In the genomic region with DNA sequence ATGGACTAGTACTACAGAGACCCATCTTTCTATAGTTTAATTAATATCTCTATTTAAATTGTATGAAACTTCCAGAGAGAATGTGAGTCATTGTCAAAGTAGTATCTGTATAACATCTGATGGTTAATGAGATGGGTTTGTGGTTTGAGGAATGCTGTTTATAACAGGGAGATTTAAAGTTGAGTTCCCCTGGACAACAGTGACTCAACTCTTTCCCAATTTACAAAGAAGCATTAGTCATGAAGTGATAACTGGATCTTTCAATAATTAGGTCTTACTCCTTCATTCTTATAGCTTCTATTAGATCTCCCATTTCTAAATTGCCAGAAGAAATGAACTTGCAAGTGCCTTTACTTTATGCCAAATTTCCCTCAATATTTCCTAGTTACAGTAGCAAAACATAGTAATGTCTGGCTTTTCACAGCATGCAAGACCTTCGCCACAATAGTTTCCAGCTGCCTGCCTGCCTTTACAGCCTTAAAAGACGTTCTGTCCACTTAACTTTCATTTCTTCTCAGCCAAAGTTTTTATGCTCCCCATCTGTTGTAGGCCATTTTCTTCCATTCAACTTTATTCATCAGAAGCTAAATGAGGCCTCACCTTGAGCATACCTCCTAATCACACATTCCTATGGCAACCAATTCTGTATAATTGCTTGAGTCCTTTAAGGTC, we compare ENCODE assay signal across 13 cellular contexts. TPM values are rescaled to one million over a fixed set of nuclear protein-coding genes. Genes with fewer than 3 reads are reported as not detected.
DNase-seq lines count a peak whose midpoint lies in the region; ATAC-seq, FAIRE-seq and TF ChIP-seq lines count a peak whose summit lies in the region.
"Had no signal": no experiment of that assay in that cellular context is flagged by ENCODE, and none has a peak within 500 bp of the region (broad histone marks: within the 10 kb centered on the region; RNA-seq: fewer than 3 reads in every experiment).

No MANE protein-coding gene starts in this region.

- no peaks in the 10 kb centered on the region for H3K9me3 Mint-ChIP-seq in HFFc6

- H3K27ac ChIP-seq in suprapubic skin (peak overlapping the region; percentile 23), coronary artery (peak overlapping the region in 1 of 2 donors; percentile 43)
- H3K27ac ChIP-seq: KMS-11 had no signal

- H3K36me3 Mint-ChIP-seq in HFFc6 (ENCODE audit: low read depth), result peaks cover 17% of the 10 kb centered on the region

- no peaks in the 10 kb centered on the region for H3K9me3 ChIP-seq in suprapubic skin

- 55% methylated on average over 2 of the region's 2 CpGs for WGBS in suprapubic skin

- peak; percentile 13 for FAIRE-seq in islet of Langerhans (lab: Jason Lieb, UNC)
- FAIRE-seq: GM12891, H1 had no signal

- H3K36me3 ChIP-seq in suprapubic skin, result no peaks in the 10 kb centered on the region

- peak overlapping the region; percentile 93 for H3K27ac Mint-ChIP-seq in HFFc6

- TF ChIP-seq CTCF in HFFc6 (IDR thresholded peaks at IDR 0.05), result no peak
- no peak for TF ChIP-seq CTCF in astrocyte of the cerebellum (IDR thresholded peaks at IDR 0.05; ENCODE audit: low read depth, low read length, missing control alignments)
- no peak for TF ChIP-seq CTCF in suprapubic skin (IDR thresholded peaks at IDR 0.05)
- no peak for TF ChIP-seq CTCF in coronary artery (IDR thresholded peaks at IDR 0.05)

- H3K27me3 Mint-ChIP-seq in HFFc6 (ENCODE audit: insufficient read depth), result no peaks in the 10 kb centered on the region

- TF ChIP-seq POLR2A in suprapubic skin (IDR thresholded peaks at IDR 0.05), result no peak

- TF ChIP-seq EP300 in suprapubic skin (IDR thresholded peaks at IDR 0.05), result no peak

- DNase-seq in HFFc6 (peak; percentile 96), astrocyte of the cerebellum (ENCODE audit: low read depth) (peak; percentile 92), suprapubic skin (ENCODE audit: low spot score in 2 of 2) (no peak), coronary artery (ENCODE audit: low spot score) (no peak), NCI-H1436 (lab: John Stamatoyannopoulos, UW) (no peak)
- DNase-seq: effector CD8-positive, alpha-beta T cell; OCI-M1 had no signal

- H3K4me1 Mint-ChIP-seq in HFFc6 (ENCODE audit: low read depth), result peaks cover 68% of the 10 kb centered on the region

- ATAC-seq in HG02759 (IDR thresholded peaks at IDR 0.05; ENCODE audit: unreplicated experiment) (no peak), HG03097 (IDR thresholded peaks at IDR 0.05; ENCODE audit: low FRiP score, unreplicated experiment) (no peak)

- H3K4me3 Mint-ChIP-seq in HFFc6, result peak overlapping the region; percentile 78

- no peak overlapping the region for H3K4me3 ChIP-seq in astrocyte of the cerebellum (ENCODE audit: low read depth, low read length)
- no peak overlapping the region for H3K4me3 ChIP-seq in suprapubic skin
- no peak overlapping the region for H3K4me3 ChIP-seq in coronary artery

- in situ Hi-C loops in astrocyte of the cerebellum (cut with HindIII; ENCODE audit: low sequenced_read_pairs), result no loop called here

- H3K27me3 ChIP-seq in suprapubic skin, result no peaks in the 10 kb centered on the region

- H3K4me1 ChIP-seq in suprapubic skin, result peaks cover 6% of the 10 kb centered on the region

RNA-seq across cellular contexts. Expression of gene WDR75, which starts 47.7 kb away (rescaled TPM):
- total RNA-seq in HFFc6 (2021; fragmentation: NEBNext Ultra II Directional; extraction: Animal tissue kit (Norgen Biotek cat#: 25700)), result 10 to 100 TPM; 28.9 to 35.7 (median 31.0) TPM
- 100 to 1,000 TPM in 1 of 4 donors, 10 to 100 TPM in 3; 24.2 to 130 (median 41.1) TPM for total RNA-seq in suprapubic skin

Comparison
In these comparisons a context has a peak if more than half of its experiments do, and no peak if none do; other contexts are left out.
1. DNase-seq: peak in HFFc6 (single experiment) and astrocyte of the cerebellum (single experiment); none in suprapubic skin (0 of 2), coronary artery (single experiment) and NCI-H1436 (single experiment).